Comparison of ENCODE assay signal across 1 cellular context in the genomic region with DNA sequence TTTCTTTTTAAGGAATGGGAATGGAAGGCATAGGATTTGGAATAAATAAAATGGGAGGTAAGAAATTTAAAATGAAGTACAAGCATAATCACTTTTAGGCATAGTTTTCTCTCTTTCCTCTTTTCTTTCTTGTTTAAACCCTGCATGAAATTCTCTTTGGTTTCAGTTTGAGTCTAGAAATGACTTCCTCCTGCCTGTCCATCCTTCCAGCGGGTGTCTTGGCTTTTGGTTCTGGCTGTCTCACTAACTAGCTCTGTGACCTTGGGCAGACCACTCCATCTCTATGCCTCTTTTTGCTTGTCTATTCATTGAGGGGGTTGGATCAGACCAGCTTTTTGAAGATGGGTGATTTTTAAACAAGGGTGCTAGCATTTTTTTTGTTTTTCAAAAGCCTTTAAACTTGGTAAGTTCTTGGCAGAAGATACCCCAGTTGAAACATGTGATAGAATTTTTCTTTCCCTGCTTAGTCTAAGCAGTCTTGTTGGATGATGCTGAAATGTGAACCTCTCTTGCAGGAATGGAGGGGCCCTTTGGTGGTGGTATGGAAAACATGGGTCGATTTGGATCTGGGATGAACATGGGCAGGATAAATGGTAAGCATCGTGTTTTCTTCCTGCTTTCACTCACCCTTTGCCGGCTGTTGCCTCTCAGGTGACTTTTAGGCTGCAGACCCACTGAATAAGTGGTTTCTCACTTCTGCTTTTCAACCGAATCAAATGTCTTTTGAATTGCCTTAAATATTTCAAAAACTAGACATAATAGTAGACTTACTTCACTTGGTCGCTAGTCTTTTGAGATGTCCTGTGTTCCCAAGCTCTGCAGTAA.
TF ChIP-seq lines count a peak whose summit lies in the region.

No MANE protein-coding gene starts in this region.

TF ChIP-seq in GM23338, 12 proteins besides CTCF, POLR2A, EP300 and RAD21 (continued from another document):
- TF ChIP-seq, protein P1, sequence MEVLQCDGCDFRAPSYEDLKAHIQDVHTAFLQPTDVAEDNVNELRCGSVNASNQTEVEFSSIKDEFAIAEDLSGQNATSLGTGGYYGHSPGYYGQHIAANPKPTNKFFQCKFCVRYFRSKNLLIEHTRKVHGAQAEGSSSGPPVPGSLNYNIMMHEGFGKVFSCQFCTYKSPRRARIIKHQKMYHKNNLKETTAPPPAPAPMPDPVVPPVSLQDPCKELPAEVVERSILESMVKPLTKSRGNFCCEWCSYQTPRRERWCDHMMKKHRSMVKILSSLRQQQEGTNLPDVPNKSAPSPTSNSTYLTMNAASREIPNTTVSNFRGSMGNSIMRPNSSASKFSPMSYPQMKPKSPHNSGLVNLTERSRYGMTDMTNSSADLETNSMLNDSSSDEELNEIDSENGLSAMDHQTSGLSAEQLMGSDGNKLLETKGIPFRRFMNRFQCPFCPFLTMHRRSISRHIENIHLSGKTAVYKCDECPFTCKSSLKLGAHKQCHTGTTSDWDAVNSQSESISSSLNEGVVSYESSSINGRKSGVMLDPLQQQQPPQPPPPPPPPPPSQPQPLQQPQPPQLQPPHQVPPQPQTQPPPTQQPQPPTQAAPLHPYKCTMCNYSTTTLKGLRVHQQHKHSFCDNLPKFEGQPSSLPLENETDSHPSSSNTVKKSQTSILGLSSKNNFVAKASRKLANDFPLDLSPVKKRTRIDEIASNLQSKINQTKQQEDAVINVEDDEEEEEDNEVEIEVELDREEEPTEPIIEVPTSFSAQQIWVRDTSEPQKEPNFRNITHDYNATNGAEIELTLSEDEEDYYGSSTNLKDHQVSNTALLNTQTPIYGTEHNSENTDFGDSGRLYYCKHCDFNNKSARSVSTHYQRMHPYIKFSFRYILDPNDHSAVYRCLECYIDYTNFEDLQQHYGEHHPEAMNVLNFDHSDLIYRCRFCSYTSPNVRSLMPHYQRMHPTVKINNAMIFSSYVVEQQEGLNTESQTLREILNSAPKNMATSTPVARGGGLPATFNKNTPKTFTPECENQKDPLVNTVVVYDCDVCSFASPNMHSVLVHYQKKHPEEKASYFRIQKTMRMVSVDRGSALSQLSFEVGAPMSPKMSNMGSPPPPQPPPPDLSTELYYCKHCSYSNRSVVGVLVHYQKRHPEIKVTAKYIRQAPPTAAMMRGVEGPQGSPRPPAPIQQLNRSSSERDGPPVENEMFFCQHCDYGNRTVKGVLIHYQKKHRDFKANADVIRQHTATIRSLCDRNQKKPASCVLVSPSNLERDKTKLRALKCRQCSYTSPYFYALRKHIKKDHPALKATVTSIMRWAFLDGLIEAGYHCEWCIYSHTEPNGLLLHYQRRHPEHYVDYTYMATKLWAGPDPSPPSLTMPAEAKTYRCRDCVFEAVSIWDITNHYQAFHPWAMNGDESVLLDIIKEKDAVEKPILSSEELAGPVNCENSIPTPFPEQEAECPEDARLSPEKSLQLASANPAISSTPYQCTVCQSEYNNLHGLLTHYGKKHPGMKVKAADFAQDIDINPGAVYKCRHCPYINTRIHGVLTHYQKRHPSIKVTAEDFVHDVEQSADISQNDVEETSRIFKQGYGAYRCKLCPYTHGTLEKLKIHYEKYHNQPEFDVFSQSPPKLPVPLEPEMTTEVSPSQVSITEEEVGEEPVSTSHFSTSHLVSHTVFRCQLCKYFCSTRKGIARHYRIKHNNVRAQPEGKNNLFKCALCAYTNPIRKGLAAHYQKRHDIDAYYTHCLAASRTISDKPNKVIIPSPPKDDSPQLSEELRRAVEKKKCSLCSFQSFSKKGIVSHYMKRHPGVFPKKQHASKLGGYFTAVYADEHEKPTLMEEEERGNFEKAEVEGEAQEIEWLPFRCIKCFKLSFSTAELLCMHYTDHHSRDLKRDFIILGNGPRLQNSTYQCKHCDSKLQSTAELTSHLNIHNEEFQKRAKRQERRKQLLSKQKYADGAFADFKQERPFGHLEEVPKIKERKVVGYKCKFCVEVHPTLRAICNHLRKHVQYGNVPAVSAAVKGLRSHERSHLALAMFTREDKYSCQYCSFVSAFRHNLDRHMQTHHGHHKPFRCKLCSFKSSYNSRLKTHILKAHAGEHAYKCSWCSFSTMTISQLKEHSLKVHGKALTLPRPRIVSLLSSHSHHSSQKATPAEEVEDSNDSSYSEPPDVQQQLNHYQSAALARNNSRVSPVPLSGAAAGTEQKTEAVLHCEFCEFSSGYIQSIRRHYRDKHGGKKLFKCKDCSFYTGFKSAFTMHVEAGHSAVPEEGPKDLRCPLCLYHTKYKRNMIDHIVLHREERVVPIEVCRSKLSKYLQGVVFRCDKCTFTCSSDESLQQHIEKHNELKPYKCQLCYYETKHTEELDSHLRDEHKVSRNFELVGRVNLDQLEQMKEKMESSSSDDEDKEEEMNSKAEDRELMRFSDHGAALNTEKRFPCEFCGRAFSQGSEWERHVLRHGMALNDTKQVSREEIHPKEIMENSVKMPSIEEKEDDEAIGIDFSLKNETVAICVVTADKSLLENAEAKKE (CRISPR knock-in tag; IDR thresholded peaks at IDR 0.05) = no peak
- TF ChIP-seq JUNB (IDR thresholded peaks at IDR 0.05; ENCODE audit: unreplicated experiment) = no peak
